In the genomic region with DNA sequence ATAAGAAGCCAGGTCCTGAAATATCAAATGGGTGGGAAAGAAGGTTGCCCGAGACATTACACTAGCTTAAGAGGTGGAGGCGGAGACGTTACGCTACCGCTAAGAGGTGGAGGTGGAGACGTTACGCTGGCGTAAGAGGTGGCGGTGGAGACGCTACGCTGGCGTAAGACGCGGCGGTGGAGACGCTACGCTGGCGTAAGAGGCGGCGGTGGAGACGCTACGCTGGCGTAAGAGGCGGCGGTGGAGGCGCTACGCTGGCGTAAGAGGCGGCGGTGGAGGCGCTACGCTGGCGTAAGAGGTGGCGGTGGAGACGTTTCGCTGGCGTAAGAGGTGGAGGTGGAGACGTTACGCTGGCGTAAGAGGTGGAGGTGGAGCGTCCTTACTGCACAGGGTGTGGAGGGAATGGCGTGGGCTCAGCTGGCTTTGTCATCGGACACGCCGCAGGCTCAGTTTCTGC, we compare ENCODE assay signal across 10 cellular contexts. TPM values are rescaled to one million over a fixed set of nuclear protein-coding genes. Genes with fewer than 3 reads are reported as not detected.
A peak's percentile ranks its signal among the peaks of the same experiment; 100 is the strongest.
DNase-seq lines count a peak whose midpoint lies in the region; ATAC-seq and TF ChIP-seq lines count a peak whose summit lies in the region.
"Had no signal": no experiment of that assay in that cellular context is flagged by ENCODE, and none has a peak within 500 bp of the region (broad histone marks: within the 10 kb centered on the region; RNA-seq: fewer than 3 reads in every experiment).

No MANE protein-coding gene starts in this region.

- ATAC-seq in activated naive CD8-positive, alpha-beta T cell treated with anti-CD3 and anti-CD28 coated beads, Interleukin-2, amount 50 U/mL, for 24 hours: no peak
- no peak for ATAC-seq in HG02938 (IDR thresholded peaks at IDR 0.05; ENCODE audit: unreplicated experiment)

- peaks cover 5% of the 10 kb centered on the region for H3K9me3 Mint-ChIP-seq in activated naive CD8-positive, alpha-beta T cell (ENCODE audit: low read depth)
- H3K9me3 Mint-ChIP-seq in activated naive CD8-positive, alpha-beta T cell treated with anti-CD3 and anti-CD28 coated beads, Interleukin-2, amount 50 U/mL, for 24 hours: no peaks in the 10 kb centered on the region

- no peak for DNase-seq in activated naive CD8-positive, alpha-beta T cell treated with anti-CD3 and anti-CD28 coated beads, Interleukin-2, amount 50 U/mL, for 24 hours
- DNase-seq in SKM-1 treated with dmso at 0.1 percent for 144 hours (lab: John Stamatoyannopoulos, UW; ENCODE audit: unreplicated experiment): peak; percentile 97
- DNase-seq in fibroblast of the aortic adventitia (ENCODE audit: low read depth): peak; percentile 55
- peak; percentile 22 for DNase-seq in stimulated activated naive CD4-positive, alpha-beta T cell treated with Interleukin-2 at 50 U/mL for 16 hours (lab: John Stamatoyannopoulos, UW)
- DNase-seq in LoVo (ENCODE audit: low spot score): no peak
- no peak for DNase-seq in NCI-H1436 (lab: John Stamatoyannopoulos, UW)

- no peak for TF ChIP-seq CTCF in fibroblast of the aortic adventitia (IDR thresholded peaks at IDR 0.05; ENCODE audit: insufficient read depth, low read length)

- peak overlapping the region; percentile 47 for H3K4me3 ChIP-seq in fibroblast of the aortic adventitia (ENCODE audit: low read depth, low read length)

- peak overlapping the region; percentile 79 for H3K27ac Mint-ChIP-seq in activated naive CD8-positive, alpha-beta T cell
- H3K27ac Mint-ChIP-seq in activated naive CD8-positive, alpha-beta T cell treated with anti-CD3 and anti-CD28 coated beads, Interleukin-2, amount 50 U/mL, for 24 hours: no peak overlapping the region

- H3K27me3 Mint-ChIP-seq in activated naive CD8-positive, alpha-beta T cell: no peaks in the 10 kb centered on the region
- no peaks in the 10 kb centered on the region for H3K27me3 Mint-ChIP-seq in activated naive CD8-positive, alpha-beta T cell treated with anti-CD3 and anti-CD28 coated beads, Interleukin-2, amount 50 U/mL, for 24 hours

- H3K36me3 Mint-ChIP-seq in activated naive CD8-positive, alpha-beta T cell: peaks cover 8% of the 10 kb centered on the region
- H3K36me3 Mint-ChIP-seq in activated naive CD8-positive, alpha-beta T cell treated with anti-CD3 and anti-CD28 coated beads, Interleukin-2, amount 50 U/mL, for 24 hours (ENCODE audit: low read depth): peaks cover 9% of the 10 kb centered on the region

- H3K4me3 Mint-ChIP-seq in activated naive CD8-positive, alpha-beta T cell: peak overlapping the region; percentile 75
- no peak overlapping the region for H3K4me3 Mint-ChIP-seq in activated naive CD8-positive, alpha-beta T cell treated with anti-CD3 and anti-CD28 coated beads, Interleukin-2, amount 50 U/mL, for 24 hours
- H3K4me3 Mint-ChIP-seq: neural crest cell had no signal

- H3K4me1 Mint-ChIP-seq in activated naive CD8-positive, alpha-beta T cell (ENCODE audit: low read depth): peaks cover 25% of the 10 kb centered on the region
- peaks cover 6% of the 10 kb centered on the region for H3K4me1 Mint-ChIP-seq in activated naive CD8-positive, alpha-beta T cell treated with anti-CD3 and anti-CD28 coated beads, Interleukin-2, amount 50 U/mL, for 24 hours

RNA-seq across cellular contexts. Expression of gene CYP4V2, which starts 12.8 kb away (rescaled TPM):
- 40.4 and 76.0 TPM in 2 replicates for total RNA-seq in fibroblast of the aortic adventitia (ENCODE audit: low replicate concordance)

RNA-seq across cellular contexts. Expression of gene KLKB1, which starts 23.2 kb away (rescaled TPM):
- total RNA-seq in fibroblast of the aortic adventitia (ENCODE audit: low replicate concordance): 0.18 TPM in 1 of 2 replicates, not detected in the other
- total RNA-seq: Daoy had no signal

Comparison
In these comparisons a context has a peak if more than half of its experiments do, and no peak if none do; other contexts are left out.
1. DNase-seq: peak in SKM-1 treated with dmso at 0.1 percent for 144 hours (single experiment), fibroblast of the aortic adventitia (single experiment) and stimulated activated naive CD4-positive, alpha-beta T cell treated with Interleukin-2 at 50 U/mL for 16 hours (single experiment); none in activated naive CD8-positive, alpha-beta T cell treated with anti-CD3 and anti-CD28 coated beads, Interleukin-2, amount 50 U/mL, for 24 hours (single experiment), LoVo (single experiment) and NCI-H1436 (single experiment).